Comparison of ENCODE assay signal across 1 cellular context in the genomic region with DNA sequence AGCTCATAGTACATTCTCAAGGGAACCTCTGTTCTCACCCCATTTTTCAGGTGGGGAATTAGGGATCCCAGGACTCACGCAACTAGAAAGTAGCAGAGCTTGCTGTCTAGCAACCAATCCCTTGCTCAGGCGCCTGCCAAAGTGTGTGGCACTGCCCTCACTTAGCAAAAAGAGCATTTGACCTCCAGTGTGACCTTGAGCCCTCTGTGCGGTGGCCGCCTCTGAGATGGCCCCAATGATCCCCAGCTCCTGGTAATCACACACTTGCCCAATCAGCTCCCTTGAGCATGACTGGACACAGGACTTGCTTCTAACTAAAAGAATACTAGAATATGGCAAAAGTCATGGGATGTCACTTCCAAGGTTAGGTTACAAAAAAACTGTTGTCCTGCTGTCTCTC.
A peak's percentile ranks its signal among the peaks of the same experiment; 100 is the strongest.
TF ChIP-seq lines count a peak whose summit lies in the region.

No MANE protein-coding gene starts in this region.

TF ChIP-seq in HepG2, 621 proteins besides CTCF, POLR2A, EP300 and RAD21 (continues in another document):
- TF ChIP-seq, protein P1, sequence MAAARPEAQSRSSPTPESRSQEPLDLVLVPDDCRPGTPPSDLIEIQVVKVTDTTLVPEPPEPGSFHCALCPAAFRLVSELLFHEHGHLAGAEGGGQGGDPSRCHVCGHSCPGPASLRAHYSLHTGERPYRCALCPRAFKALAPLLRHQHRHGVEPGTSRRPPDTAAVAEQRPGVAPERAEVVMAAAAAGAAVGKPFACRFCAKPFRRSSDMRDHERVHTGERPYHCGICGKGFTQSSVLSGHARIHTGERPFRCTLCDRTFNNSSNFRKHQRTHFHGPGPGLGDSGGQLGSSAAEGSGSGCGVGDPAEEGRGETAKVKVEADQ (CRISPR knock-in tag; IDR thresholded peaks at IDR 0.05; ENCODE audit: borderline replicate concordance) = no peak
- TF ChIP-seq TSC22D2 (CRISPR knock-in tag; IDR thresholded peaks at IDR 0.05; ENCODE audit: borderline replicate concordance) (no peak), NR2F6 (IDR thresholded peaks at IDR 0.05) (peak; percentile 43), NR2F6 (CRISPR knock-in tag; IDR thresholded peaks at IDR 0.05) (peak; percentile 52; the same call in 1 of the 2 replicates), ZNF552 (CRISPR knock-in tag; IDR thresholded peaks at IDR 0.05; ENCODE audit: borderline replicate concordance) (no peak), THAP11 (CRISPR knock-in tag; IDR thresholded peaks at IDR 0.05) (no peak), ZC3H13 (CRISPR knock-in tag; IDR thresholded peaks at IDR 0.05) (no peak), ZNF652 (CRISPR knock-in tag; IDR thresholded peaks at IDR 0.05; ENCODE audit: borderline replicate concordance, low read depth) (no peak), ZNF749 (CRISPR knock-in tag; IDR thresholded peaks at IDR 0.05; ENCODE audit: borderline replicate concordance) (no peak), HHEX (CRISPR knock-in tag; IDR thresholded peaks at IDR 0.05) (0 out of 2 replicates have a peak, but pooled peaks have one; percentile 17), NFIC (IDR thresholded peaks at IDR 0.05; ENCODE audit: low read length) (no peak), ZNF614 (CRISPR knock-in tag; IDR thresholded peaks at IDR 0.05; ENCODE audit: borderline replicate concordance) (no peak), ELF1 (CRISPR knock-in tag; IDR thresholded peaks at IDR 0.05) (no peak), ESRRA (CRISPR knock-in tag; IDR thresholded peaks at IDR 0.05; ENCODE audit: low read depth) (peak; percentile 89), NR2F1 (CRISPR knock-in tag; IDR thresholded peaks at IDR 0.05) (0 out of 4 replicates have a peak, but pooled peaks of 1 of the 2 experiments have one; percentile 23), RELA (CRISPR knock-in tag; IDR thresholded peaks at IDR 0.05) (no peak), SATB2 (CRISPR knock-in tag; IDR thresholded peaks at IDR 0.05) (no peak), FOXJ3 (CRISPR knock-in tag; IDR thresholded peaks at IDR 0.05; ENCODE audit: borderline replicate concordance) (no peak), RXRB (CRISPR knock-in tag; IDR thresholded peaks at IDR 0.05; ENCODE audit: borderline replicate concordance) (no peak), NR1H2 (CRISPR knock-in tag; IDR thresholded peaks at IDR 0.05; ENCODE audit: borderline replicate concordance, low read depth) (no peak), GABPB1 (CRISPR knock-in tag; IDR thresholded peaks at IDR 0.05) (no peak), HOXA3 (CRISPR knock-in tag; IDR thresholded peaks at IDR 0.05) (0 out of 2 replicates have a peak, but pooled peaks have one; percentile 27), HNF4A (CRISPR knock-in tag; IDR thresholded peaks at IDR 0.05) (peak; percentile 53; the same call in 1 of the 2 replicates), DMAP1 (CRISPR knock-in tag; IDR thresholded peaks at IDR 0.05) (no peak), ZNF737 (CRISPR knock-in tag; IDR thresholded peaks at IDR 0.05; ENCODE audit: borderline replicate concordance) (no peak), ZNF577 (CRISPR knock-in tag; IDR thresholded peaks at IDR 0.05; ENCODE audit: borderline replicate concordance, low read depth) (no peak), ZNF260 (CRISPR knock-in tag; IDR thresholded peaks at IDR 0.05; ENCODE audit: borderline replicate concordance, low read depth) (no peak), TAF1 (CRISPR knock-in tag; IDR thresholded peaks at IDR 0.05) (no peak), ZNF777 (CRISPR knock-in tag; IDR thresholded peaks at IDR 0.05) (no peak), BRD4 (CRISPR knock-in tag; IDR thresholded peaks at IDR 0.05) (no peak), ZFAT (CRISPR knock-in tag; conservative IDR thresholded peaks at IDR 0.05) (no peak), SALL1 (CRISPR knock-in tag; IDR thresholded peaks at IDR 0.05) (peak; percentile 37; the same call in 1 of the 2 replicates), REPIN1 (CRISPR knock-in tag; IDR thresholded peaks at IDR 0.05; ENCODE audit: borderline replicate concordance, low read depth) (no peak), SP4 (CRISPR knock-in tag; IDR thresholded peaks at IDR 0.05) (no peak), ZSCAN9 (CRISPR knock-in tag; IDR thresholded peaks at IDR 0.05; ENCODE audit: borderline replicate concordance) (no peak), ZFP37 (CRISPR knock-in tag; IDR thresholded peaks at IDR 0.05; ENCODE audit: borderline replicate concordance) (no peak)
- TF ChIP-seq, protein P2, sequence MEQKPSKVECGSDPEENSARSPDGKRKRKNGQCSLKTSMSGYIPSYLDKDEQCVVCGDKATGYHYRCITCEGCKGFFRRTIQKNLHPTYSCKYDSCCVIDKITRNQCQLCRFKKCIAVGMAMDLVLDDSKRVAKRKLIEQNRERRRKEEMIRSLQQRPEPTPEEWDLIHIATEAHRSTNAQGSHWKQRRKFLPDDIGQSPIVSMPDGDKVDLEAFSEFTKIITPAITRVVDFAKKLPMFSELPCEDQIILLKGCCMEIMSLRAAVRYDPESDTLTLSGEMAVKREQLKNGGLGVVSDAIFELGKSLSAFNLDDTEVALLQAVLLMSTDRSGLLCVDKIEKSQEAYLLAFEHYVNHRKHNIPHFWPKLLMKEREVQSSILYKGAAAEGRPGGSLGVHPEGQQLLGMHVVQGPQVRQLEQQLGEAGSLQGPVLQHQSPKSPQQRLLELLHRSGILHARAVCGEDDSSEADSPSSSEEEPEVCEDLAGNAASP (CRISPR knock-in tag; IDR thresholded peaks at IDR 0.05; ENCODE audit: borderline replicate concordance) = no peak
- TF ChIP-seq, protein P3, sequence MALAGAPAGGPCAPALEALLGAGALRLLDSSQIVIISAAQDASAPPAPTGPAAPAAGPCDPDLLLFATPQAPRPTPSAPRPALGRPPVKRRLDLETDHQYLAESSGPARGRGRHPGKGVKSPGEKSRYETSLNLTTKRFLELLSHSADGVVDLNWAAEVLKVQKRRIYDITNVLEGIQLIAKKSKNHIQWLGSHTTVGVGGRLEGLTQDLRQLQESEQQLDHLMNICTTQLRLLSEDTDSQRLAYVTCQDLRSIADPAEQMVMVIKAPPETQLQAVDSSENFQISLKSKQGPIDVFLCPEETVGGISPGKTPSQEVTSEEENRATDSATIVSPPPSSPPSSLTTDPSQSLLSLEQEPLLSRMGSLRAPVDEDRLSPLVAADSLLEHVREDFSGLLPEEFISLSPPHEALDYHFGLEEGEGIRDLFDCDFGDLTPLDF (CRISPR knock-in tag; IDR thresholded peaks at IDR 0.05) = no peak
- TF ChIP-seq, protein P4, sequence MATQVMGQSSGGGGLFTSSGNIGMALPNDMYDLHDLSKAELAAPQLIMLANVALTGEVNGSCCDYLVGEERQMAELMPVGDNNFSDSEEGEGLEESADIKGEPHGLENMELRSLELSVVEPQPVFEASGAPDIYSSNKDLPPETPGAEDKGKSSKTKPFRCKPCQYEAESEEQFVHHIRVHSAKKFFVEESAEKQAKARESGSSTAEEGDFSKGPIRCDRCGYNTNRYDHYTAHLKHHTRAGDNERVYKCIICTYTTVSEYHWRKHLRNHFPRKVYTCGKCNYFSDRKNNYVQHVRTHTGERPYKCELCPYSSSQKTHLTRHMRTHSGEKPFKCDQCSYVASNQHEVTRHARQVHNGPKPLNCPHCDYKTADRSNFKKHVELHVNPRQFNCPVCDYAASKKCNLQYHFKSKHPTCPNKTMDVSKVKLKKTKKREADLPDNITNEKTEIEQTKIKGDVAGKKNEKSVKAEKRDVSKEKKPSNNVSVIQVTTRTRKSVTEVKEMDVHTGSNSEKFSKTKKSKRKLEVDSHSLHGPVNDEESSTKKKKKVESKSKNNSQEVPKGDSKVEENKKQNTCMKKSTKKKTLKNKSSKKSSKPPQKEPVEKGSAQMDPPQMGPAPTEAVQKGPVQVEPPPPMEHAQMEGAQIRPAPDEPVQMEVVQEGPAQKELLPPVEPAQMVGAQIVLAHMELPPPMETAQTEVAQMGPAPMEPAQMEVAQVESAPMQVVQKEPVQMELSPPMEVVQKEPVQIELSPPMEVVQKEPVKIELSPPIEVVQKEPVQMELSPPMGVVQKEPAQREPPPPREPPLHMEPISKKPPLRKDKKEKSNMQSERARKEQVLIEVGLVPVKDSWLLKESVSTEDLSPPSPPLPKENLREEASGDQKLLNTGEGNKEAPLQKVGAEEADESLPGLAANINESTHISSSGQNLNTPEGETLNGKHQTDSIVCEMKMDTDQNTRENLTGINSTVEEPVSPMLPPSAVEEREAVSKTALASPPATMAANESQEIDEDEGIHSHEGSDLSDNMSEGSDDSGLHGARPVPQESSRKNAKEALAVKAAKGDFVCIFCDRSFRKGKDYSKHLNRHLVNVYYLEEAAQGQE (IDR thresholded peaks at IDR 0.05; ENCODE audit: borderline replicate concordance in 1 of 2, low read depth in 1 of 2, low read length in 2 of 2) = no peak
- TF ChIP-seq, protein P5, sequence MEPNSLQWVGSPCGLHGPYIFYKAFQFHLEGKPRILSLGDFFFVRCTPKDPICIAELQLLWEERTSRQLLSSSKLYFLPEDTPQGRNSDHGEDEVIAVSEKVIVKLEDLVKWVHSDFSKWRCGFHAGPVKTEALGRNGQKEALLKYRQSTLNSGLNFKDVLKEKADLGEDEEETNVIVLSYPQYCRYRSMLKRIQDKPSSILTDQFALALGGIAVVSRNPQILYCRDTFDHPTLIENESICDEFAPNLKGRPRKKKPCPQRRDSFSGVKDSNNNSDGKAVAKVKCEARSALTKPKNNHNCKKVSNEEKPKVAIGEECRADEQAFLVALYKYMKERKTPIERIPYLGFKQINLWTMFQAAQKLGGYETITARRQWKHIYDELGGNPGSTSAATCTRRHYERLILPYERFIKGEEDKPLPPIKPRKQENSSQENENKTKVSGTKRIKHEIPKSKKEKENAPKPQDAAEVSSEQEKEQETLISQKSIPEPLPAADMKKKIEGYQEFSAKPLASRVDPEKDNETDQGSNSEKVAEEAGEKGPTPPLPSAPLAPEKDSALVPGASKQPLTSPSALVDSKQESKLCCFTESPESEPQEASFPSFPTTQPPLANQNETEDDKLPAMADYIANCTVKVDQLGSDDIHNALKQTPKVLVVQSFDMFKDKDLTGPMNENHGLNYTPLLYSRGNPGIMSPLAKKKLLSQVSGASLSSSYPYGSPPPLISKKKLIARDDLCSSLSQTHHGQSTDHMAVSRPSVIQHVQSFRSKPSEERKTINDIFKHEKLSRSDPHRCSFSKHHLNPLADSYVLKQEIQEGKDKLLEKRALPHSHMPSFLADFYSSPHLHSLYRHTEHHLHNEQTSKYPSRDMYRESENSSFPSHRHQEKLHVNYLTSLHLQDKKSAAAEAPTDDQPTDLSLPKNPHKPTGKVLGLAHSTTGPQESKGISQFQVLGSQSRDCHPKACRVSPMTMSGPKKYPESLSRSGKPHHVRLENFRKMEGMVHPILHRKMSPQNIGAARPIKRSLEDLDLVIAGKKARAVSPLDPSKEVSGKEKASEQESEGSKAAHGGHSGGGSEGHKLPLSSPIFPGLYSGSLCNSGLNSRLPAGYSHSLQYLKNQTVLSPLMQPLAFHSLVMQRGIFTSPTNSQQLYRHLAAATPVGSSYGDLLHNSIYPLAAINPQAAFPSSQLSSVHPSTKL (CRISPR knock-in tag; IDR thresholded peaks at IDR 0.05) = peak; percentile 46; the same call in 1 of the 2 replicates
- TF ChIP-seq, protein P6, sequence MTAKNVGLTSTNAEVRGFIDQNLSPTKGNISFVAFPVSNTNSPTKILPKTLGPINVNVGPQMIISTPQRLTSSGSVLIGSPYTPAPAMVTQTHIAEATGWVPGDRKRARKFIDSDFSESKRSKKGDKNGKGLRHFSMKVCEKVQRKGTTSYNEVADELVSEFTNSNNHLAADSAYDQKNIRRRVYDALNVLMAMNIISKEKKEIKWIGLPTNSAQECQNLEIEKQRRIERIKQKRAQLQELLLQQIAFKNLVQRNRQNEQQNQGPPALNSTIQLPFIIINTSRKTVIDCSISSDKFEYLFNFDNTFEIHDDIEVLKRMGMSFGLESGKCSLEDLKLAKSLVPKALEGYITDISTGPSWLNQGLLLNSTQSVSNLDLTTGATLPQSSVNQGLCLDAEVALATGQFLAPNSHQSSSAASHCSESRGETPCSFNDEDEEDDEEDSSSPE (CRISPR knock-in tag; IDR thresholded peaks at IDR 0.05) = no peak
- TF ChIP-seq, protein P7, sequence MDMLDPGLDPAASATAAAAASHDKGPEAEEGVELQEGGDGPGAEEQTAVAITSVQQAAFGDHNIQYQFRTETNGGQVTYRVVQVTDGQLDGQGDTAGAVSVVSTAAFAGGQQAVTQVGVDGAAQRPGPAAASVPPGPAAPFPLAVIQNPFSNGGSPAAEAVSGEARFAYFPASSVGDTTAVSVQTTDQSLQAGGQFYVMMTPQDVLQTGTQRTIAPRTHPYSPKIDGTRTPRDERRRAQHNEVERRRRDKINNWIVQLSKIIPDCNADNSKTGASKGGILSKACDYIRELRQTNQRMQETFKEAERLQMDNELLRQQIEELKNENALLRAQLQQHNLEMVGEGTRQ (IDR thresholded peaks at IDR 0.05; ENCODE audit: low read depth, low read length) = no peak
- TF ChIP-seq, protein P7 (CRISPR knock-in tag; IDR thresholded peaks at IDR 0.05; ENCODE audit: borderline replicate concordance) = no peak
- TF ChIP-seq, protein P8, sequence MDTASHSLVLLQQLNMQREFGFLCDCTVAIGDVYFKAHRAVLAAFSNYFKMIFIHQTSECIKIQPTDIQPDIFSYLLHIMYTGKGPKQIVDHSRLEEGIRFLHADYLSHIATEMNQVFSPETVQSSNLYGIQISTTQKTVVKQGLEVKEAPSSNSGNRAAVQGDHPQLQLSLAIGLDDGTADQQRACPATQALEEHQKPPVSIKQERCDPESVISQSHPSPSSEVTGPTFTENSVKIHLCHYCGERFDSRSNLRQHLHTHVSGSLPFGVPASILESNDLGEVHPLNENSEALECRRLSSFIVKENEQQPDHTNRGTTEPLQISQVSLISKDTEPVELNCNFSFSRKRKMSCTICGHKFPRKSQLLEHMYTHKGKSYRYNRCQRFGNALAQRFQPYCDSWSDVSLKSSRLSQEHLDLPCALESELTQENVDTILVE (CRISPR knock-in tag; IDR thresholded peaks at IDR 0.05) = no peak
- TF ChIP-seq, protein P9, sequence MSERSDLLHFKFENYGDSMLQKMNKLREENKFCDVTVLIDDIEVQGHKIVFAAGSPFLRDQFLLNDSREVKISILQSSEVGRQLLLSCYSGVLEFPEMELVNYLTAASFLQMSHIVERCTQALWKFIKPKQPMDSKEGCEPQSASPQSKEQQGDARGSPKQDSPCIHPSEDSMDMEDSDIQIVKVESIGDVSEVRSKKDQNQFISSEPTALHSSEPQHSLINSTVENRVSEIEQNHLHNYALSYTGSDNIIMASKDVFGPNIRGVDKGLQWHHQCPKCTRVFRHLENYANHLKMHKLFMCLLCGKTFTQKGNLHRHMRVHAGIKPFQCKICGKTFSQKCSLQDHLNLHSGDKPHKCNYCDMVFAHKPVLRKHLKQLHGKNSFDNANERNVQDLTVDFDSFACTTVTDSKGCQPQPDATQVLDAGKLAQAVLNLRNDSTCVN (CRISPR knock-in tag; IDR thresholded peaks at IDR 0.05; ENCODE audit: borderline replicate concordance) = no peak
- TF ChIP-seq, protein P10, sequence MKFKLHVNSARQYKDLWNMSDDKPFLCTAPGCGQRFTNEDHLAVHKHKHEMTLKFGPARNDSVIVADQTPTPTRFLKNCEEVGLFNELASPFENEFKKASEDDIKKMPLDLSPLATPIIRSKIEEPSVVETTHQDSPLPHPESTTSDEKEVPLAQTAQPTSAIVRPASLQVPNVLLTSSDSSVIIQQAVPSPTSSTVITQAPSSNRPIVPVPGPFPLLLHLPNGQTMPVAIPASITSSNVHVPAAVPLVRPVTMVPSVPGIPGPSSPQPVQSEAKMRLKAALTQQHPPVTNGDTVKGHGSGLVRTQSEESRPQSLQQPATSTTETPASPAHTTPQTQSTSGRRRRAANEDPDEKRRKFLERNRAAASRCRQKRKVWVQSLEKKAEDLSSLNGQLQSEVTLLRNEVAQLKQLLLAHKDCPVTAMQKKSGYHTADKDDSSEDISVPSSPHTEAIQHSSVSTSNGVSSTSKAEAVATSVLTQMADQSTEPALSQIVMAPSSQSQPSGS (CRISPR knock-in tag; IDR thresholded peaks at IDR 0.05) = no peak
